Comparison of ENCODE assay signal across 15 cellular contexts in the genomic region with DNA sequence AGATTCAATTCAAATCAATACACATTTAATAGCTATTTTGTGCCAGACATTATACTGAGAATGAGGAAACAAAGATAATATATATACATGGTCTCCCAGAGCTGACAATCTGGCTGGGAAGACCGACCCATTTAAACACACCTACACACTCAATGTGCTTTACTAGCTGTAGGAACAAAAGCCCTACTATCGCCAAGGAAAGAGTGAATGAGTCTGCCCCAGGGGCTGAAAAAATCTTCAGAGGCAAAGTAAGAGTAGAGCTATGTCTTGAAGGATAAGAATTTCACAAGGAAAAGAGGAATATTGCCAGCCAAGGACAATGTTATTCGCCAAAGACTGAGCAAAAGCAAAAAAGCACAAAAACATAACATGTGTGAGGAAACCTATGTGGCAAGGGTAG. TPM values are rescaled to one million over a fixed set of nuclear protein-coding genes. Genes with fewer than 3 reads are reported as not detected.
DNase-seq lines count a peak whose midpoint lies in the region; ATAC-seq and TF ChIP-seq lines count a peak whose summit lies in the region.
"Had no signal": no experiment of that assay in that cellular context is flagged by ENCODE, and none has a peak within 500 bp of the region (broad histone marks: within the 10 kb centered on the region; RNA-seq: fewer than 3 reads in every experiment).

No MANE protein-coding gene starts in this region.

- DNase-seq in left ventricle myocardium inferior: no peak
- DNase-seq in left cardiac atrium: no peak
- DNase-seq in chondrocyte (ENCODE audit: low spot score): no peak
- DNase-seq in upper lobe of right lung: no peak
- no peak for DNase-seq in AML-193 (lab: John Stamatoyannopoulos, UW)
- no peak for DNase-seq in EL
- DNase-seq: activated CD8-positive, alpha-beta T cell treated with anti-CD3 and anti-CD28 coated beads for 36 hours; activated T-cell treated with anti-CD3 and anti-CD28 coated beads, Interleukin-2, amount 50 U/mL, for 24 hours; erythroblast; NCI-H1105 treated with DMSO at 0.1 percent for 48 hours; NCI-H526 had no signal

- no peak overlapping the region for H3K4me3 Mint-ChIP-seq in chondrocyte (ENCODE audit: unreplicated experiment)
- H3K4me3 Mint-ChIP-seq: activated CD8-positive, alpha-beta T cell treated with anti-CD3 and anti-CD28 coated beads for 36 hours; activated T-cell treated with anti-CD3 and anti-CD28 coated beads, Interleukin-2, amount 50 U/mL, for 24 hours; natural killer cell treated with Interleukin-12 subunit alpha and Interleukin-12 subunit beta and Interleukin-15 and Interleukin-18, amount 100 ng/mL, for 72 hours; WTC11 had no signal

- H3K4me3 ChIP-seq in left ventricle myocardium inferior: no peak overlapping the region
- H3K4me3 ChIP-seq in muscle layer of duodenum (ENCODE audit: low read depth in 1 of 2, low read length in 2 of 2): no peak overlapping the region
- H3K4me3 ChIP-seq in upper lobe of right lung: no peak overlapping the region

- peaks cover 90% of the 10 kb centered on the region for H3K4me1 Mint-ChIP-seq in chondrocyte (ENCODE audit: low read depth)

- H3K27me3 ChIP-seq in left ventricle myocardium inferior (ENCODE audit: low read depth) (no peaks in the 10 kb centered on the region), muscle layer of duodenum (ENCODE audit: low read depth, low read length) (no peaks in the 10 kb centered on the region), upper lobe of right lung (no peaks in the 10 kb centered on the region)

- no peaks in the 10 kb centered on the region for H3K27me3 Mint-ChIP-seq in chondrocyte (ENCODE audit: low read depth)
- H3K27me3 Mint-ChIP-seq: activated CD8-positive, alpha-beta T cell treated with anti-CD3 and anti-CD28 coated beads for 36 hours; activated T-cell treated with anti-CD3 and anti-CD28 coated beads, Interleukin-2, amount 50 U/mL, for 24 hours; natural killer cell treated with Interleukin-12 subunit alpha and Interleukin-12 subunit beta and Interleukin-15 and Interleukin-18, amount 100 ng/mL, for 72 hours had no signal

- H3K9me3 Mint-ChIP-seq in chondrocyte (ENCODE audit: low read depth): no peaks in the 10 kb centered on the region
- H3K9me3 Mint-ChIP-seq: activated CD8-positive, alpha-beta T cell treated with anti-CD3 and anti-CD28 coated beads for 36 hours; activated T-cell treated with anti-CD3 and anti-CD28 coated beads, Interleukin-2, amount 50 U/mL, for 24 hours; natural killer cell treated with Interleukin-12 subunit alpha and Interleukin-12 subunit beta and Interleukin-15 and Interleukin-18, amount 100 ng/mL, for 72 hours; WTC11 had no signal

- H3K27ac ChIP-seq in left ventricle myocardium inferior (replicated peaks) (peak overlapping the region; percentile 85), muscle layer of duodenum (ENCODE audit: low read length) (peak overlapping the region; percentile 49), upper lobe of right lung (peak overlapping the region; percentile 19)

- peak overlapping the region; percentile 55 for H3K27ac Mint-ChIP-seq in chondrocyte (ENCODE audit: unreplicated experiment)
- H3K27ac Mint-ChIP-seq: activated CD8-positive, alpha-beta T cell treated with anti-CD3 and anti-CD28 coated beads for 36 hours; activated T-cell treated with anti-CD3 and anti-CD28 coated beads, Interleukin-2, amount 50 U/mL, for 24 hours; natural killer cell treated with Interleukin-12 subunit alpha and Interleukin-12 subunit beta and Interleukin-15 and Interleukin-18, amount 100 ng/mL, for 72 hours; WTC11 had no signal

- intact Hi-C loops in left ventricle myocardium inferior (cut with micrococcal nuclease) (no loop called here), left cardiac atrium (cut with DNase I) (loop anchor here (10.0 kb wide), 1 partner anchor 49 kb away; a partner anchor contains a TSS), upper lobe of right lung (cut with DNase I) (no loop called here)

- peaks cover 98% of the 10 kb centered on the region for H3K4me1 ChIP-seq in left ventricle myocardium inferior
- H3K4me1 ChIP-seq in muscle layer of duodenum (ENCODE audit: control insufficient read depth in 1 of 2, insufficient read depth in 2 of 2, low read length in 2 of 2): peaks cover 38 to 61% of the 10 kb centered on the region in 2 donors
- H3K4me1 ChIP-seq in upper lobe of right lung: peaks cover 65% of the 10 kb centered on the region

- TF ChIP-seq CTCF in left ventricle myocardium inferior (IDR thresholded peaks at IDR 0.05; ENCODE audit: borderline replicate concordance) (no peak), chondrocyte (IDR thresholded peaks at IDR 0.05) (no peak), upper lobe of right lung (IDR thresholded peaks at IDR 0.05) (no peak)

- ATAC-seq in left cardiac atrium: no peak
- no peak for ATAC-seq in upper lobe of right lung
- ATAC-seq in GM19324 (IDR thresholded peaks at IDR 0.05; ENCODE audit: low FRiP score, unreplicated experiment): no peak
- ATAC-seq: activated CD8-positive, alpha-beta T cell treated with anti-CD3 and anti-CD28 coated beads for 36 hours; natural killer cell treated with Interleukin-12 subunit alpha and Interleukin-12 subunit beta and Interleukin-15 and Interleukin-18, amount 100 ng/mL, for 72 hours; WTC11 had no signal

- H3K36me3 ChIP-seq in left ventricle myocardium inferior: peaks cover 17% of the 10 kb centered on the region
- peaks cover 5 to 7% of the 10 kb centered on the region in 2 donors for H3K36me3 ChIP-seq in muscle layer of duodenum (ENCODE audit: control insufficient read depth in 1 of 2, insufficient read depth in 2 of 2, low read length in 2 of 2)
- H3K36me3 ChIP-seq in upper lobe of right lung: peaks cover 9% of the 10 kb centered on the region

- H3K36me3 Mint-ChIP-seq in chondrocyte (ENCODE audit: low read depth): peaks cover 3% of the 10 kb centered on the region
- H3K36me3 Mint-ChIP-seq: natural killer cell treated with Interleukin-12 subunit alpha and Interleukin-12 subunit beta and Interleukin-15 and Interleukin-18, amount 100 ng/mL, for 72 hours had no signal

- H3K9me3 ChIP-seq in left ventricle myocardium inferior (replicated peaks) (no peaks in the 10 kb centered on the region), muscle layer of duodenum (ENCODE audit: control insufficient read depth in 1 of 2, low read length in 2 of 2) (no peaks in the 10 kb centered on the region), upper lobe of right lung (no peaks in the 10 kb centered on the region)

RNA-seq across cellular contexts. Expression of a gene that starts 6.6 kb away (rescaled TPM):
- total RNA-seq in left ventricle myocardium inferior (68.7 TPM), left cardiac atrium (10 to 100 TPM; 49.1 to 54.7 TPM), chondrocyte (44.5 to 50.5 TPM (median 49.0 TPM) in 3 replicates), upper lobe of right lung (54.0 TPM)

RNA-seq across cellular contexts. Expression of a gene that starts 50.1 kb away (rescaled TPM):
- total RNA-seq in left ventricle myocardium inferior: 27.2 TPM
- 10 to 100 TPM; 12.9 to 18.3 TPM for total RNA-seq in left cardiac atrium
- total RNA-seq in chondrocyte: 2.8 to 8.0 TPM (median 7.2 TPM) in 3 replicates
- total RNA-seq in upper lobe of right lung: 44.3 TPM

Comparison
In these comparisons a context has a peak if more than half of its experiments do, and no peak if none do; other contexts are left out.
1. intact Hi-C loops: an anchor here in left cardiac atrium (10.0 kb wide); none called in left ventricle myocardium inferior and upper lobe of right lung.
2. H3K27ac ChIP-seq: peak in every context shown above with its lines; median percentile 85 in left ventricle myocardium inferior; 49 in muscle layer of duodenum; 19 in upper lobe of right lung.